ENCODE assay signal across 26 cellular contexts in the genomic region with DNA sequence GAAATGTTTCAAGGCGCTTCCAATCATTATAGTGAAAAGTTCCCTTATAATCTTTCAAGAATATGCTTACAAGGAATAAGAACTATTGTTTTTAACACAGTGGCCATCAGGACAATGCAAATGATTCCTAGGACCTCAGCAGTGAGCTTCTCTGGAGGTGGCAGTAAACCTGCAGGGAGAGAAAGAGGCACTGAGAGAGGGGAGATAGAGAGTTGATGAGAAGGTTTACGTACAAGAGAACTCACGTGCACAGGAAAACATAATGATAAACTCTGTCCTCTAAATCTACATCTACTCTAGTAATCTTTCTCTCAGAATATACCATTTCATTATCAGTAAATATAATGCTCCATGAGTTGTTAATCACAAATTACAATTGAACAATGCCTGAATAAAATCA. TPM values are rescaled to one million over a fixed set of nuclear protein-coding genes. Genes with fewer than 3 reads are reported as not detected.
DNase-seq lines count a peak whose midpoint lies in the region; ATAC-seq and TF ChIP-seq lines count a peak whose summit lies in the region.
"Had no signal": no experiment of that assay in that cellular context is flagged by ENCODE, and none has a peak within 500 bp of the region (broad histone marks: within the 10 kb centered on the region; RNA-seq: fewer than 3 reads in every experiment).

No MANE protein-coding gene starts in this region.

- intact Hi-C loops in CD8-positive, alpha-beta T cell (cut with DNase I, micrococcal nuclease) = loop anchor here in 1 of 2 experiments (2.0 to 5.0 kb wide), 2 partner anchors 14 to 37 kb away; no protein-coding TSS in a partner anchor
- intact Hi-C loops in naive thymus-derived CD4-positive, alpha-beta T cell (cut with micrococcal nuclease) = no loop called here
- intact Hi-C loops in activated CD4-positive, alpha-beta T cell treated with anti-CD3 and anti-CD28 coated beads, Interleukin-2, amount 10 ng/mL, durations not matched to agents 24 days and 14 days (cut with micrococcal nuclease) = no loop called here

- no peaks in the 10 kb centered on the region for H3K9me3 ChIP-seq in CD8-positive, alpha-beta T cell (ENCODE audit: low read length)
- no peaks in the 10 kb centered on the region for H3K9me3 ChIP-seq in naive thymus-derived CD4-positive, alpha-beta T cell (ENCODE audit: control insufficient read depth in 2 of 3, low read length in 3 of 3)
- H3K9me3 ChIP-seq: ascending aorta, left lung, pancreas, thoracic aorta had no signal

- H3K27me3 ChIP-seq in CD8-positive, alpha-beta T cell (ENCODE audit: insufficient read depth, low read length) = no peaks in the 10 kb centered on the region
- no peaks in the 10 kb centered on the region for H3K27me3 ChIP-seq in naive thymus-derived CD4-positive, alpha-beta T cell (ENCODE audit: control insufficient read depth in 2 of 2, insufficient read depth in 2 of 2, low read length in 2 of 2)
- H3K27me3 ChIP-seq: ascending aorta, gastroesophageal sphincter, left lung, pancreas, right atrium auricular region had no signal

- H3K27ac Mint-ChIP-seq in CD8-positive, alpha-beta T cell = peak overlapping the region; percentile 89
- no peak overlapping the region for H3K27ac Mint-ChIP-seq in naive thymus-derived CD4-positive, alpha-beta T cell
- no peak overlapping the region for H3K27ac Mint-ChIP-seq in activated naive CD4-positive, alpha-beta T cell treated with anti-CD3 and anti-CD28 coated beads, Interleukin-2, amount 50 U/mL, for 72 hours
- H3K27ac Mint-ChIP-seq in activated CD4-positive, alpha-beta T cell treated with anti-CD3 and anti-CD28 coated beads, Interleukin-2, amount 10 ng/mL, durations not matched to agents 24 days and 14 days = no peak overlapping the region
- H3K27ac Mint-ChIP-seq: CD14-positive monocyte; dendritic cell treated with granulocyte-macrophage colony-stimulating factor and Interleukin-4, amounts not matched to agents 40 ng/mL and 50 ng/mL, for 4 days; nephron; stimulated activated memory B cell treated with anti-CD40 and anti-IgM and Interleukin-4, amounts not matched to agents 10 μg/mL and 1 μg/mL and 100 μg/mL, for 72 hours had no signal

- no peak for DNase-seq in CD8-positive, alpha-beta T cell
- DNase-seq in DMS153 (lab: John Stamatoyannopoulos, UW) (peak; percentile 14), SK-N-DZ (ENCODE audit: low spot score) (no peak)
- DNase-seq in naive thymus-derived CD4-positive, alpha-beta T cell = no peak
- DNase-seq in activated naive CD4-positive, alpha-beta T cell treated with anti-CD3 and anti-CD28 coated beads, Interleukin-2, amount 50 U/mL, for 72 hours (ENCODE audit: low spot score in 2 of 2) = no peak
- no peak for DNase-seq in activated CD4-positive, alpha-beta T cell treated with anti-CD3 and anti-CD28 coated beads, Interleukin-2, amount 10 ng/mL, durations not matched to agents 24 days and 14 days
- DNase-seq: activated CD4-positive, alpha-beta T cell treated with anti-CD3 and anti-CD28 coated beads, Interleukin-2, amount 50 U/mL, for 4 hours; activated naive CD4-positive, alpha-beta T cell treated with Interleukin-2 at 50 U/mL for 16 hours; caudate nucleus; hypothalamus; left lung; NCI-H1436; NCI-H2171 treated with DMSO at 0.1 percent for 48 hours; pancreas; stimulated activated CD4-positive, alpha-beta T cell treated with anti-CD3 and anti-CD28 coated beads, Interleukin-2, amount 100 ng/mL, for 48 hours had no signal

- H3K4me1 Mint-ChIP-seq in CD8-positive, alpha-beta T cell (ENCODE audit: low read depth) = peaks cover 26% of the 10 kb centered on the region
- H3K4me1 Mint-ChIP-seq in naive thymus-derived CD4-positive, alpha-beta T cell = no peaks in the 10 kb centered on the region
- no peaks in the 10 kb centered on the region for H3K4me1 Mint-ChIP-seq in activated CD4-positive, alpha-beta T cell treated with anti-CD3 and anti-CD28 coated beads, Interleukin-2, amount 10 ng/mL, durations not matched to agents 24 days and 14 days
- H3K4me1 Mint-ChIP-seq: nephron had no signal

- H3K4me3 Mint-ChIP-seq in CD8-positive, alpha-beta T cell = peak overlapping the region; percentile 86
- peak overlapping the region in 1 of 10 donors; percentile 49 for H3K4me3 Mint-ChIP-seq in naive thymus-derived CD4-positive, alpha-beta T cell
- no peak overlapping the region for H3K4me3 Mint-ChIP-seq in activated CD4-positive, alpha-beta T cell treated with anti-CD3 and anti-CD28 coated beads, Interleukin-2, amount 10 ng/mL, durations not matched to agents 24 days and 14 days
- H3K4me3 Mint-ChIP-seq: CD14-positive monocyte; dendritic cell treated with granulocyte-macrophage colony-stimulating factor and Interleukin-4, amounts not matched to agents 40 ng/mL and 50 ng/mL, for 4 days; nephron; stimulated activated memory B cell treated with anti-CD40 and anti-IgM and Interleukin-4, amounts not matched to agents 10 μg/mL and 1 μg/mL and 100 μg/mL, for 72 hours had no signal

- peak overlapping the region; percentile 62 for H3K4me3 ChIP-seq in CD8-positive, alpha-beta T cell (ENCODE audit: low read depth, low read length)
- H3K4me3 ChIP-seq in naive thymus-derived CD4-positive, alpha-beta T cell (ENCODE audit: low read length) = peak overlapping the region; percentile 19
- H3K4me3 ChIP-seq: ascending aorta, gastroesophageal sphincter, left lung, pancreas, right atrium auricular region, thoracic aorta had no signal

- peak overlapping the region; percentile 66 for H3K27ac ChIP-seq in CD8-positive, alpha-beta T cell (ENCODE audit: low read depth, low read length)
- H3K27ac ChIP-seq in VCaP = peak overlapping the region; percentile 73
- H3K27ac ChIP-seq in naive thymus-derived CD4-positive, alpha-beta T cell (ENCODE audit: low read depth, low read length) = no peak overlapping the region
- H3K27ac ChIP-seq: ascending aorta, gastroesophageal sphincter, left lung, pancreas, right atrium auricular region, thoracic aorta had no signal

- no peak for TF ChIP-seq CTCF in CD8-positive, alpha-beta T cell (IDR thresholded peaks at IDR 0.05)
- no peak for TF ChIP-seq CTCF in VCaP (conservative IDR thresholded peaks at IDR 0.05)

- H3K9me3 Mint-ChIP-seq in CD8-positive, alpha-beta T cell = no peaks in the 10 kb centered on the region
- H3K9me3 Mint-ChIP-seq in naive thymus-derived CD4-positive, alpha-beta T cell = peaks cover 0 to 2% (median 0%) of the 10 kb centered on the region in 11 donors
- no peaks in the 10 kb centered on the region for H3K9me3 Mint-ChIP-seq in activated naive CD4-positive, alpha-beta T cell treated with anti-CD3 and anti-CD28 coated beads, Interleukin-2, amount 50 U/mL, for 72 hours
- no peaks in the 10 kb centered on the region for H3K9me3 Mint-ChIP-seq in activated CD4-positive, alpha-beta T cell treated with anti-CD3 and anti-CD28 coated beads, Interleukin-2, amount 10 ng/mL, durations not matched to agents 24 days and 14 days
- H3K9me3 Mint-ChIP-seq: dendritic cell treated with granulocyte-macrophage colony-stimulating factor and Interleukin-4, amounts not matched to agents 40 ng/mL and 50 ng/mL, for 4 days; nephron; stimulated activated memory B cell treated with anti-CD40 and anti-IgM and Interleukin-4, amounts not matched to agents 10 μg/mL and 1 μg/mL and 100 μg/mL, for 72 hours had no signal

- H3K27me3 Mint-ChIP-seq in CD8-positive, alpha-beta T cell (ENCODE audit: low read depth) = no peaks in the 10 kb centered on the region
- peaks cover 0 to 27% (median 7%) of the 10 kb centered on the region in 5 donors for H3K27me3 Mint-ChIP-seq in naive thymus-derived CD4-positive, alpha-beta T cell
- H3K27me3 Mint-ChIP-seq in activated CD4-positive, alpha-beta T cell treated with anti-CD3 and anti-CD28 coated beads, Interleukin-2, amount 10 ng/mL, durations not matched to agents 24 days and 14 days = peaks cover 21% of the 10 kb centered on the region
- H3K27me3 Mint-ChIP-seq: stimulated activated memory B cell treated with anti-CD40 and anti-IgM and Interleukin-4, amounts not matched to agents 10 μg/mL and 1 μg/mL and 100 μg/mL, for 72 hours had no signal

- peaks cover 16% of the 10 kb centered on the region for H3K36me3 ChIP-seq in CD8-positive, alpha-beta T cell (ENCODE audit: insufficient read depth, low read length)
- H3K36me3 ChIP-seq in naive thymus-derived CD4-positive, alpha-beta T cell (ENCODE audit: control insufficient read depth in 2 of 3, insufficient read depth in 3 of 3, low read length in 3 of 3) = no peaks in the 10 kb centered on the region
- H3K36me3 ChIP-seq: ascending aorta, gastroesophageal sphincter, left lung, pancreas, right atrium auricular region, thoracic aorta had no signal

- H3K36me3 Mint-ChIP-seq in CD8-positive, alpha-beta T cell = peaks cover 36% of the 10 kb centered on the region
- H3K36me3 Mint-ChIP-seq in naive thymus-derived CD4-positive, alpha-beta T cell = no peaks in the 10 kb centered on the region
- H3K36me3 Mint-ChIP-seq in activated naive CD4-positive, alpha-beta T cell treated with anti-CD3 and anti-CD28 coated beads, Interleukin-2, amount 50 U/mL, for 72 hours = no peaks in the 10 kb centered on the region
- H3K36me3 Mint-ChIP-seq in activated CD4-positive, alpha-beta T cell treated with anti-CD3 and anti-CD28 coated beads, Interleukin-2, amount 10 ng/mL, durations not matched to agents 24 days and 14 days (ENCODE audit: low read depth) = no peaks in the 10 kb centered on the region
- H3K36me3 Mint-ChIP-seq: CD14-positive monocyte; stimulated activated memory B cell treated with anti-CD40 and anti-IgM and Interleukin-4, amounts not matched to agents 10 μg/mL and 1 μg/mL and 100 μg/mL, for 72 hours had no signal

- H3K4me1 ChIP-seq in CD8-positive, alpha-beta T cell (ENCODE audit: insufficient read depth, low read length) = peaks cover 15% of the 10 kb centered on the region
- peaks cover 0 to 10% of the 10 kb centered on the region in 2 donors for H3K4me1 ChIP-seq in naive thymus-derived CD4-positive, alpha-beta T cell (ENCODE audit: control insufficient read depth in 2 of 2, insufficient read depth in 2 of 2, low read length in 2 of 2)
- H3K4me1 ChIP-seq: ascending aorta, gastroesophageal sphincter, left lung, pancreas, right atrium auricular region had no signal

- peak; percentile 43 for ATAC-seq in CD8-positive, alpha-beta T cell
- ATAC-seq in naive thymus-derived CD4-positive, alpha-beta T cell = no peak
- no peak for ATAC-seq in activated naive CD4-positive, alpha-beta T cell treated with anti-CD3 and anti-CD28 coated beads, Interleukin-2, amount 50 U/mL, for 72 hours
- ATAC-seq: gastroesophageal sphincter; left lung; pancreas; stimulated activated memory B cell treated with anti-CD40 and anti-IgM and Interleukin-4, amounts not matched to agents 10 μg/mL and 1 μg/mL and 100 μg/mL, for 72 hours had no signal

- CTCF ChIA-PET in CD8-positive, alpha-beta T cell (lab: Charles Lee) = no interaction called here
- CTCF ChIA-PET in naive thymus-derived CD4-positive, alpha-beta T cell (lab: Charles Lee) = no interaction called here

- POLR2A ChIA-PET in CD8-positive, alpha-beta T cell (lab: Charles Lee) = interaction anchor here (1.0 to 1.1 kb wide), 3 partner anchors 12 to 146 kb away, joined by 3 to 5 read pairs (median 4); no protein-coding TSS in a partner anchor
- POLR2A ChIA-PET in naive thymus-derived CD4-positive, alpha-beta T cell (lab: Charles Lee) = no interaction called here

RNA-seq across cellular contexts. Expression of gene KLRC4, which starts 0.7 kb away (rescaled TPM):
- 10 to 100 TPM; 14.3 to 16.0 TPM for total RNA-seq in CD8-positive, alpha-beta T cell
- 10 to 100 TPM in 1 of 5 experiments, under 1 TPM in 1, not detected in 3; 0.69 to 11.8 TPM for total RNA-seq in naive thymus-derived CD4-positive, alpha-beta T cell
- polyA plus RNA-seq in naive thymus-derived CD4-positive, alpha-beta T cell = not detected
- total RNA-seq in activated naive CD4-positive, alpha-beta T cell treated with anti-CD3 and anti-CD28 coated beads, Interleukin-2, amount 50 U/mL, for 72 hours = under 1 TPM in 1 of 2 donors, not detected in 1; 0.75 TPM
- not detected in 2 replicates for polyA plus RNA-seq in SK-N-DZ (2014; cell fraction: cytosol; rRNA removed)
- polyA plus RNA-seq in SK-N-DZ (2014; cell fraction: nucleus; rRNA removed) = 1.1 TPM in 1 of 2 replicates, not detected in the other
- total RNA-seq in activated CD4-positive, alpha-beta T cell treated with anti-CD3 and anti-CD28 coated beads, Interleukin-2, amount 10 ng/mL, durations not matched to agents 24 days and 14 days = not detected in 2 replicates
- total RNA-seq: ascending aorta, HT1080, mesenteric fat pad, right atrium auricular region had no signal
- polyA plus RNA-seq: CD14-positive monocyte, pancreas had no signal

RNA-seq across cellular contexts. Expression of gene KLRC3, which starts 11.6 kb away (rescaled TPM):
- 1 to 10 TPM; 5.2 to 6.2 TPM for total RNA-seq in CD8-positive, alpha-beta T cell
- total RNA-seq in naive thymus-derived CD4-positive, alpha-beta T cell = 1 to 10 TPM in 2 of 5 experiments, under 1 TPM in 1, not detected in 2; 0.46 to 7.8 (median 1.6) TPM
- polyA plus RNA-seq in naive thymus-derived CD4-positive, alpha-beta T cell = not detected
- total RNA-seq in activated naive CD4-positive, alpha-beta T cell treated with anti-CD3 and anti-CD28 coated beads, Interleukin-2, amount 50 U/mL, for 72 hours = not detected
- not detected in 2 replicates for polyA plus RNA-seq in SK-N-DZ (2014; cell fraction: cytosol; rRNA removed)
- not detected in 2 replicates for polyA plus RNA-seq in SK-N-DZ (2014; cell fraction: nucleus; rRNA removed)
- not detected in 2 replicates for total RNA-seq in activated CD4-positive, alpha-beta T cell treated with anti-CD3 and anti-CD28 coated beads, Interleukin-2, amount 10 ng/mL, durations not matched to agents 24 days and 14 days
- total RNA-seq: ascending aorta, gastroesophageal sphincter, HT1080, left lung, mesenteric fat pad, pancreas, right atrium auricular region had no signal
- polyA plus RNA-seq: CD14-positive monocyte, pancreas had no signal

RNA-seq across cellular contexts. Expression of gene KLRK1, which starts 19.0 kb away (rescaled TPM):
- total RNA-seq in CD8-positive, alpha-beta T cell = 100 to 1,000 TPM; 238 to 242 TPM
- 10 to 100 TPM in 1 of 5 experiments, 1 to 10 TPM in 3, under 1 TPM in 1; 0.15 to 75.2 (median 5.1) TPM for total RNA-seq in naive thymus-derived CD4-positive, alpha-beta T cell
- 1 to 10 TPM in 1 of 2 donors, under 1 TPM in 1; 0.62 to 2.7 TPM for polyA plus RNA-seq in naive thymus-derived CD4-positive, alpha-beta T cell
- total RNA-seq in activated naive CD4-positive, alpha-beta T cell treated with anti-CD3 and anti-CD28 coated beads, Interleukin-2, amount 50 U/mL, for 72 hours = 1 to 10 TPM in 1 of 2 donors, under 1 TPM in 1; 0.39 to 2.8 TPM
- polyA plus RNA-seq in SK-N-DZ (2014; cell fraction: cytosol; rRNA removed) = 0.24 and 0.27 TPM in 2 replicates
- polyA plus RNA-seq in SK-N-DZ (2014; cell fraction: nucleus; rRNA removed) = 2.6 and 5.3 TPM in 2 replicates
- total RNA-seq in activated CD4-positive, alpha-beta T cell treated with anti-CD3 and anti-CD28 coated beads, Interleukin-2, amount 10 ng/mL, durations not matched to agents 24 days and 14 days = not detected in 2 replicates
- total RNA-seq: ascending aorta, HT1080 had no signal

RNA-seq across cellular contexts. Expression of gene KLRC2, which starts 27.0 kb away (rescaled TPM):
- 1 to 10 TPM; 2.8 to 3.6 TPM for total RNA-seq in CD8-positive, alpha-beta T cell
- 1 to 10 TPM in 1 of 5 experiments, not detected in 4; 6.7 TPM for total RNA-seq in naive thymus-derived CD4-positive, alpha-beta T cell
- not detected for polyA plus RNA-seq in naive thymus-derived CD4-positive, alpha-beta T cell
- total RNA-seq in activated naive CD4-positive, alpha-beta T cell treated with anti-CD3 and anti-CD28 coated beads, Interleukin-2, amount 50 U/mL, for 72 hours = under 1 TPM in 1 of 2 donors, not detected in 1; 0.27 TPM
- not detected in 2 replicates for polyA plus RNA-seq in SK-N-DZ (2014; cell fraction: cytosol; rRNA removed)
- not detected in 2 replicates for polyA plus RNA-seq in SK-N-DZ (2014; cell fraction: nucleus; rRNA removed)
- total RNA-seq in activated CD4-positive, alpha-beta T cell treated with anti-CD3 and anti-CD28 coated beads, Interleukin-2, amount 10 ng/mL, durations not matched to agents 24 days and 14 days = not detected in 2 replicates
- total RNA-seq: ascending aorta, HT1080, mesenteric fat pad, right atrium auricular region, thoracic aorta had no signal
- polyA plus RNA-seq: CD14-positive monocyte had no signal

RNA-seq across cellular contexts. Expression of gene KLRC1, which starts 44.3 kb away (rescaled TPM):
- total RNA-seq in CD8-positive, alpha-beta T cell = 1 to 10 TPM; 3.4 to 4.0 TPM
- 1 to 10 TPM in 2 of 5 experiments, not detected in 3; 1.4 to 9.3 TPM for total RNA-seq in naive thymus-derived CD4-positive, alpha-beta T cell
- polyA plus RNA-seq in naive thymus-derived CD4-positive, alpha-beta T cell = under 1 TPM in 1 of 2 donors, not detected in 1; 0.37 TPM
- total RNA-seq in activated naive CD4-positive, alpha-beta T cell treated with anti-CD3 and anti-CD28 coated beads, Interleukin-2, amount 50 U/mL, for 72 hours = under 1 TPM; 0.33 to 0.66 TPM
- 1.3 and 1.7 TPM in 2 replicates for polyA plus RNA-seq in SK-N-DZ (2014; cell fraction: cytosol; rRNA removed)
- polyA plus RNA-seq in SK-N-DZ (2014; cell fraction: nucleus; rRNA removed) = 6.3 and 6.9 TPM in 2 replicates
- not detected in 2 replicates for total RNA-seq in activated CD4-positive, alpha-beta T cell treated with anti-CD3 and anti-CD28 coated beads, Interleukin-2, amount 10 ng/mL, durations not matched to agents 24 days and 14 days
- total RNA-seq: ascending aorta had no signal
- polyA plus RNA-seq: CD14-positive monocyte had no signal
